ENCODE assay signal across 15 cellular contexts in the genomic region with DNA sequence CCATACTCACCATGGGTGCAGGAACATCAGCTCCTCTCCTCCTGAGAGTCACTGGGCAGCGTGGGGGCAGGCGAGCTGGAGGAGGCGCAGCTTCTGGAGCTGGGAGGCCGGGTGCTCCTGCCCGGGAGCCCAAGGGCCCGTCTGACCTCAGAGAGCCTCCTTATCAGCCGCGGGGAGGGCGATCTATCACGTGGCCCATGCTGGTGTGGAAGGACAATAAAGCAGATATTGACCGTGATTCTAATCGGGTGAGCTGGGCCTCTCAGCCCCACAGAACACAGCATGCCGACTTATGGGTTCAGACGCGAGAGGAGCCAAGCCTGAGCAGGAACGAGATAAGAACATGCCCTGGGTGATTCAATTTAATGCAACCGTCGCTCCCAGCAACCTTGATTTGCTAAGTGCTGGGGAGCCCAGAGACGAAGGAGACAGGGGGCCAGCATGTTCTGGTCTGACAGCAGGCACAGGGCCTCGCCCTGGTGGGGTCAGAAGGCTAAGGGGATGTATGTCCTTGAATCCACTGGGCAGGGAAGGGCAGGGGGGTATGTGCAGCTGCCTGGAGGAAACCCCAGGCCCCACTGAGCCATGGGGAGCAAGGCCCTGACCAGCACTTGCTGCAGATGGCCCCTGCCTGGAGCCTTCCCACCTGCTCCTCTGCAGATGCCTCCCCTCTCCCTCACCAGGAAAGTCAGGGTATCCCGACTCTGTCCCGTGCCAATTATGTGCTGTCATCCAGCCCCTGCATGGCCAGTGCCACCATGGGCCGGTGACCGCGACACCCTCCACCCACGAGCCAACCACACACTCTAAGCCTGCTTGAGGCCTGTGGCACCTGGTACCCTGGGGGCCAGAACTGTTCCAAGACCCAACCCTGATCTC.
DNase-seq lines count a peak whose midpoint lies in the region; ATAC-seq, FAIRE-seq and TF ChIP-seq lines count a peak whose summit lies in the region.
"Had no signal": no experiment of that assay in that cellular context is flagged by ENCODE, and none has a peak within 500 bp of the region (broad histone marks: within the 10 kb centered on the region; RNA-seq: fewer than 3 reads in every experiment).

No MANE protein-coding gene starts in this region.

- no peak for TF ChIP-seq POLR2A in gastroesophageal sphincter (IDR thresholded peaks at IDR 0.05)

- H3K4me1 ChIP-seq in kidney (ENCODE audit: control insufficient read depth in 1 of 2, insufficient read depth in 1 of 2, low read depth in 1 of 2, low read length in 2 of 2) (no peaks in the 10 kb centered on the region), small intestine (ENCODE audit: control insufficient read depth in 2 of 2, insufficient read depth in 1 of 2, low read depth in 1 of 2, low read length in 1 of 2) (no peaks in the 10 kb centered on the region), gastroesophageal sphincter (no peaks in the 10 kb centered on the region)
- H3K4me1 ChIP-seq: tibial artery had no signal

- peak; percentile 47 for DNase-seq in activated CD8-positive, alpha-beta memory T cell treated with anti-CD3 and anti-CD28 coated beads for 24 hours
- DNase-seq in kidney (peak; percentile 70), small intestine (peak; percentile 56), DMS114 treated with DMSO at 0.1 percent for 48 hours (lab: John Stamatoyannopoulos, UW; ENCODE audit: unreplicated experiment) (no peak), GM19239 (ENCODE audit: insufficient read length, low spot score) (no peak)
- DNase-seq: activated CD4-positive, alpha-beta T cell treated with anti-CD3 and anti-CD28 coated beads, Interleukin-2, amount 10 ng/mL, durations not matched to agents 7 days and 5 days; activated naive CD4-positive, alpha-beta T cell treated with Interleukin-2 at 50 U/mL for 16 hours; cortex of kidney; DMS153; NCI-H2107 had no signal

- H3K36me3 ChIP-seq in KOPT-K1 (ENCODE audit: insufficient read depth, low read length) (no peaks in the 10 kb centered on the region), kidney (ENCODE audit: control insufficient read depth in 1 of 2, insufficient read depth in 2 of 2, low read length in 2 of 2) (no peaks in the 10 kb centered on the region), small intestine (ENCODE audit: control insufficient read depth in 2 of 2, insufficient read depth in 2 of 2, low read length in 2 of 2) (no peaks in the 10 kb centered on the region), gastroesophageal sphincter (no peaks in the 10 kb centered on the region)
- H3K36me3 ChIP-seq: tibial artery had no signal

- intact Hi-C loops in kidney (cut with DNase I), result no loop called here

- FAIRE-seq in kidney (lab: Jason Lieb, UNC), result no peak
- FAIRE-seq in small intestine (lab: Jason Lieb, UNC), result no peak
- FAIRE-seq in GM19239 (lab: Jason Lieb, UNC), result no peak

- no peak for TF ChIP-seq EP300 in gastroesophageal sphincter (IDR thresholded peaks at IDR 0.05)

- H3K9me3 ChIP-seq in KOPT-K1 (ENCODE audit: insufficient read depth, low read length, poor library complexity, severe bottlenecking) (no peaks in the 10 kb centered on the region), kidney (ENCODE audit: control insufficient read depth in 1 of 2, low read length in 2 of 2) (no peaks in the 10 kb centered on the region), small intestine (ENCODE audit: control insufficient read depth, low read depth) (no peaks in the 10 kb centered on the region), gastroesophageal sphincter (no peaks in the 10 kb centered on the region)
- H3K9me3 ChIP-seq: tibial artery had no signal

- peak overlapping the region; percentile 40 for H3K27ac ChIP-seq in KOPT-K1 (ENCODE audit: low read depth, low read length, poor library complexity, severe bottlenecking)
- no peak overlapping the region for H3K27ac ChIP-seq in kidney (ENCODE audit: low read depth in 2 of 2, low read length in 2 of 2)
- no peak overlapping the region for H3K27ac ChIP-seq in small intestine (ENCODE audit: low read depth in 1 of 2, low read length in 1 of 2)
- no peak overlapping the region for H3K27ac ChIP-seq in gastroesophageal sphincter
- H3K27ac ChIP-seq: tibial artery had no signal

- WGBS in small intestine, 3 donors, result 32 to 69% (median 49%) methylated on average over 26 of the region's 26 CpGs
- WGBS in gastroesophageal sphincter (ENCODE audit: low coverage in 1 of 2), 2 donors, result 73 to 85% methylated on average over 6 to 9 of the region's 26 CpGs

- H3K27me3 ChIP-seq in small intestine (ENCODE audit: control insufficient read depth in 2 of 2, insufficient read depth in 2 of 2, low read length in 2 of 2) (no peaks in the 10 kb centered on the region), gastroesophageal sphincter (no peaks in the 10 kb centered on the region)

- H3K9ac ChIP-seq in kidney (ENCODE audit: low read length in 2 of 2), result no peak overlapping the region

- TF ChIP-seq CTCF in kidney (IDR thresholded peaks at IDR 0.05; ENCODE audit: borderline replicate concordance, extremely low read depth, insufficient read depth) (no peak), gastroesophageal sphincter (IDR thresholded peaks at IDR 0.05) (no peak)

- H3K4me3 ChIP-seq in kidney (ENCODE audit: low read length in 2 of 2) (no peak overlapping the region), small intestine (ENCODE audit: low read depth in 1 of 2, low read length in 2 of 2) (no peak overlapping the region), gastroesophageal sphincter (no peak overlapping the region)
- H3K4me3 ChIP-seq: tibial artery had no signal

- no peak for ATAC-seq in gastroesophageal sphincter
- ATAC-seq: esophagus mucosa, right cardiac atrium had no signal

Comparison
In these comparisons a context has a peak if more than half of its experiments do, and no peak if none do; other contexts are left out.
1. DNase-seq: peak in activated CD8-positive, alpha-beta memory T cell treated with anti-CD3 and anti-CD28 coated beads for 24 hours (single experiment), kidney (single experiment) and small intestine (single experiment); none in DMS114 treated with DMSO at 0.1 percent for 48 hours (single experiment) and GM19239 (single experiment).